In genomic region chr9:599933-600461, GRCh38 we compare ENCODE assay signal across 30 cellular contexts.
"Had no signal": no experiment of that assay in that cellular context is flagged by ENCODE, and none has a peak within 500 bp of the region (broad histone marks: within the 10 kb centered on the region; RNA-seq: fewer than 3 reads in every experiment).

No MANE protein-coding gene starts in this region.

- H3K27me3 ChIP-seq: cardiac muscle cell had no signal

- H3K27ac ChIP-seq: cardiac muscle cell had no signal

- H3K36me3 Mint-ChIP-seq: activated CD8-positive, alpha-beta memory T cell treated with anti-CD3 and anti-CD28 coated beads, Interleukin-2, amount 10 ng/mL, durations not matched to agents 7 days and 5 days had no signal

- H3K4me3 Mint-ChIP-seq: activated B cell treated with CpG ODN at 0.5 μM for 24 hours; activated CD4-positive, alpha-beta T cell treated with anti-CD3 and anti-CD28 coated beads, Interleukin-2, amount 10 ng/mL, durations not matched to agents 24 days and 14 days; activated CD8-positive, alpha-beta memory T cell treated with anti-CD3 and anti-CD28 coated beads, Interleukin-2, amount 10 ng/mL, durations not matched to agents 7 days and 5 days; activated naive CD4-positive, alpha-beta T cell treated with anti-CD3 and anti-CD28 coated beads, Interleukin-2, amount 50 U/mL, for 24 hours; activated T-cell treated with anti-CD3 and anti-CD28 coated beads, Interleukin-2, amount 50 U/mL, for 24 hours; activated T-helper 1 cell treated with anti-CD3 and anti-CD28 coated beads, Interleukin-12 subunit alpha, Interleukin-12 subunit beta, Interleukin-2, Interleukin-4 antibody, amounts not matched to agents 30 ng/mL and 10 ng/mL and 1 ng/mL, durations not matched to agents 14 hours and 24 hours and 36 hours; brain had no signal

- H3K4me3 ChIP-seq: cardiac muscle cell had no signal

- FAIRE-seq: astrocyte, RCC 7860, TTC549 had no signal

- H3K27me3 Mint-ChIP-seq: activated naive CD4-positive, alpha-beta T cell treated with anti-CD3 and anti-CD28 coated beads, Interleukin-2, amount 50 U/mL, for 24 hours; brain had no signal

- H3K27ac Mint-ChIP-seq: activated B cell treated with CpG ODN at 0.5 μM for 24 hours; activated CD4-positive, alpha-beta T cell treated with anti-CD3 and anti-CD28 coated beads, Interleukin-2, amount 10 ng/mL, durations not matched to agents 24 days and 14 days; activated CD8-positive, alpha-beta memory T cell treated with anti-CD3 and anti-CD28 coated beads, Interleukin-2, amount 10 ng/mL, durations not matched to agents 7 days and 5 days; activated naive CD4-positive, alpha-beta T cell treated with anti-CD3 and anti-CD28 coated beads, Interleukin-2, amount 50 U/mL, for 24 hours; activated T-cell treated with anti-CD3 and anti-CD28 coated beads, Interleukin-2, amount 50 U/mL, for 24 hours; activated T-helper 1 cell treated with anti-CD3 and anti-CD28 coated beads, Interleukin-12 subunit alpha, Interleukin-12 subunit beta, Interleukin-2, Interleukin-4 antibody, amounts not matched to agents 30 ng/mL and 10 ng/mL and 1 ng/mL, durations not matched to agents 14 hours and 24 hours and 36 hours; brain had no signal

- H3K4me1 Mint-ChIP-seq: activated B cell treated with CpG ODN at 0.5 μM for 24 hours; activated CD4-positive, alpha-beta T cell treated with anti-CD3 and anti-CD28 coated beads, Interleukin-2, amount 10 ng/mL, durations not matched to agents 24 days and 14 days; activated CD8-positive, alpha-beta memory T cell treated with anti-CD3 and anti-CD28 coated beads, Interleukin-2, amount 10 ng/mL, durations not matched to agents 7 days and 5 days; brain had no signal

- H3K36me3 ChIP-seq: cardiac muscle cell had no signal

- ATAC-seq: activated CD8-positive, alpha-beta memory T cell treated with anti-CD3 and anti-CD28 coated beads, Interleukin-2, amount 10 ng/mL, durations not matched to agents 7 days and 5 days; PC-3 had no signal

- DNase-seq: activated B cell treated with CpG ODN at 0.5 μM for 24 hours; activated CD4-positive, alpha-beta T cell treated with anti-CD3 and anti-CD28 coated beads for 1 hour; activated CD4-positive, alpha-beta T cell treated with anti-CD3 and anti-CD28 coated beads, Interleukin-2, amount 10 ng/mL, durations not matched to agents 24 days and 14 days; activated CD4-positive, alpha-beta T cell treated with anti-CD3 and anti-CD28 coated beads, Interleukin-2, amount 50 U/mL, for 48 hours; activated CD8-positive, alpha-beta memory T cell treated with anti-CD3 and anti-CD28 coated beads, Interleukin-2, amount 10 ng/mL, durations not matched to agents 7 days and 5 days; activated effector memory CD4-positive, alpha-beta T cell treated with Interleukin-2 at 50 U/mL for 16 hours; activated naive CD4-positive, alpha-beta T cell; activated T-cell treated with anti-CD3 and anti-CD28 coated beads, Interleukin-2, amount 50 U/mL, for 24 hours; amygdala; cerebellar nuclear complex; KG1; NCI-H1105; NCI-H1436; NCI-H1694 treated with DMSO at 0.1 percent for 48 hours; NCI-H2029 treated with DMSO at 0.1 percent for 48 hours; NCI-H345; NCI-H510A; NCI-H526 treated with DMSO at 0.1 percent for 48 hours; NK-92 treated with Interleukin-12 subunit alpha and Interleukin-12 subunit beta, amount 100 ng/mL, for 24 hours; PC-3; SIG-M5; T-helper 2 cell; T1000 had no signal

- H3K9me3 Mint-ChIP-seq: activated B cell treated with CpG ODN at 0.5 μM for 24 hours; activated CD4-positive, alpha-beta T cell treated with anti-CD3 and anti-CD28 coated beads, Interleukin-2, amount 10 ng/mL, durations not matched to agents 24 days and 14 days; activated naive CD4-positive, alpha-beta T cell treated with anti-CD3 and anti-CD28 coated beads, Interleukin-2, amount 50 U/mL, for 24 hours; activated T-cell treated with anti-CD3 and anti-CD28 coated beads, Interleukin-2, amount 50 U/mL, for 24 hours; activated T-helper 1 cell treated with anti-CD3 and anti-CD28 coated beads, Interleukin-12 subunit alpha, Interleukin-12 subunit beta, Interleukin-2, Interleukin-4 antibody, amounts not matched to agents 30 ng/mL and 10 ng/mL and 1 ng/mL, durations not matched to agents 14 hours and 24 hours and 36 hours; brain had no signal
